21 cellular contexts compared by ENCODE assay signal in genomic region chr11:117731689-117732290, GRCh38.
"Had no signal": no experiment of that assay in that cellular context is flagged by ENCODE, and none has a peak within 500 bp of the region (broad histone marks: within the 10 kb centered on the region; RNA-seq: fewer than 3 reads in every experiment).

No MANE protein-coding gene starts in this region.

- DNase-seq: activated CD4-positive, alpha-beta memory T cell treated with anti-CD3 and anti-CD28 coated beads for 36 hours; activated CD4-positive, alpha-beta T cell treated with anti-CD3 and anti-CD28 coated beads for 36 hours; activated naive CD4-positive, alpha-beta T cell treated with Interleukin-2 at 50 U/mL for 16 hours; activated naive CD8-positive, alpha-beta T cell treated with anti-CD3 and anti-CD28 coated beads, Interleukin-2, amount 10 ng/mL, durations not matched to agents 7 days and 5 days; amygdala; body of pancreas; caudate nucleus; erythroblast; foreskin melanocyte; glutamatergic neuron; hippocampal formation; kidney glomerular epithelial cell; mesenchymal stem cell; naive thymus-derived CD4-positive, alpha-beta T cell; psoas muscle; right cardiac atrium; stimulated activated naive CD8-positive, alpha-beta T cell treated with anti-CD3 and anti-CD28 coated beads, Interleukin-15, Interleukin-2, amounts not matched to agents 100 U/mL and 50 U/mL, for 24 hours; trophoblast cell had no signal

- H3K27ac ChIP-seq: body of pancreas, neural progenitor cell, psoas muscle, vagina had no signal

- H3K4me3 ChIP-seq: body of pancreas, neural progenitor cell, psoas muscle, vagina had no signal

- H3K4me1 ChIP-seq: body of pancreas, psoas muscle, vagina had no signal

- ATAC-seq: activated CD4-positive, alpha-beta T cell treated with anti-CD3 and anti-CD28 coated beads for 36 hours; activated T-helper 17 cell treated with anti-CD3 and anti-CD28 coated beads, Interleukin-2, amount 50 U/mL, for 72 hours; body of pancreas; naive thymus-derived CD4-positive, alpha-beta T cell; psoas muscle; right cardiac atrium; stimulated activated naive CD8-positive, alpha-beta T cell treated with anti-CD3 and anti-CD28 coated beads, Interleukin-15, Interleukin-2, amounts not matched to agents 100 U/mL and 50 U/mL, for 24 hours had no signal

- H3K9me3 ChIP-seq: body of pancreas, vagina had no signal

- H3K36me3 ChIP-seq: neural progenitor cell, vagina had no signal

- H3K27me3 ChIP-seq: body of pancreas, neural progenitor cell, vagina had no signal
